ENCODE assay signal across 1 cellular context in the genomic region with DNA sequence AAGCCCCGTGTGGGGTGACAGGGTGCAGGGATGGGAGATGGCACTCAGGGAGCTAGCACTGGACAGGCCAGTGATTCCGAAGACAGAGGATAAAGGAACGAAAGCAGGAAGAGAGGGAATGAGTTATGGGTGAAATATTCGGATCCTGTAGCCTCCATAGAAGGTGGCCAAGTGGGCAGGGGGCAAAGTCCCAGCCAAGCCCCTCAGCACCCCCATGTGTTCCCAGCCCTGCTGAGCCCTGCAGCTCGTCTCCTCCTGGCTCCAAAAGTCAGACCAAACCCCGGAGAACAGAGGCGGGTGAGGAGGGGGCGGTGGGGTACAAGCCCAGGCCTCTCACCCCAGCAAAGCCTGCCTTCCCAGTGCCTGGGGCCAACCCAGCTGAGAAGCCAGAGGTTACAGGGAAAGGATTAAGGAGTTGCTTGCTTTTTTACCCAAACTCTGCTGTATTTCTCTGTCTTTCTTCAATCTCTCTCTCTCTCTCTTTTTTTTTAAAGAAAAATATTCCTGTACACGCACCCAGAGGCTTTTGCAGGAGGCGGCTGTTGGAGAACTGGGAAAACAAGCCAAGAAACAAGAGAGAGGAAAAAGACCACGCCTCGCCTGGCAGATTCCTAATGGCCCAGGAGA.
TF ChIP-seq lines count a peak whose summit lies in the region.

No MANE protein-coding gene starts in this region.

TF ChIP-seq in GM23338, 12 proteins besides CTCF, POLR2A, EP300 and RAD21 (continued from another document):
- TF ChIP-seq, protein P1, sequence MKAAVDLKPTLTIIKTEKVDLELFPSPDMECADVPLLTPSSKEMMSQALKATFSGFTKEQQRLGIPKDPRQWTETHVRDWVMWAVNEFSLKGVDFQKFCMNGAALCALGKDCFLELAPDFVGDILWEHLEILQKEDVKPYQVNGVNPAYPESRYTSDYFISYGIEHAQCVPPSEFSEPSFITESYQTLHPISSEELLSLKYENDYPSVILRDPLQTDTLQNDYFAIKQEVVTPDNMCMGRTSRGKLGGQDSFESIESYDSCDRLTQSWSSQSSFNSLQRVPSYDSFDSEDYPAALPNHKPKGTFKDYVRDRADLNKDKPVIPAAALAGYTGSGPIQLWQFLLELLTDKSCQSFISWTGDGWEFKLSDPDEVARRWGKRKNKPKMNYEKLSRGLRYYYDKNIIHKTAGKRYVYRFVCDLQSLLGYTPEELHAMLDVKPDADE (IDR thresholded peaks at IDR 0.05) = no peak
TF ChIP-seq in GM23338: peak in this region for 0.
